ENCODE assay signal across 2 cellular contexts in genomic region chr1:153683853-153684252, GRCh38.
TF ChIP-seq lines count a peak whose summit lies in the region.

No MANE protein-coding gene starts in this region.

TF ChIP-seq in IMR-90, 13 proteins besides CTCF, POLR2A, EP300 and RAD21:
- TF ChIP-seq BHLHE40 (IDR thresholded peaks at IDR 0.05; ENCODE audit: low read depth, low read length) (no peak), MAZ (IDR thresholded peaks at IDR 0.05; ENCODE audit: borderline replicate concordance, low read depth, low read length) (no peak), FOS (IDR thresholded peaks at IDR 0.05; ENCODE audit: low read depth, low read length) (no peak), CEBPB (IDR thresholded peaks at IDR 0.05; ENCODE audit: low read depth, low read length) (no peak), RCOR1 (IDR thresholded peaks at IDR 0.05; ENCODE audit: insufficient replicate concordance, low read length) (no peak), MAFK (IDR thresholded peaks at IDR 0.05; ENCODE audit: low read depth, low read length) (no peak), MXI1 (IDR thresholded peaks at IDR 0.05; ENCODE audit: borderline replicate concordance, low read depth, low read length) (no peak), CHD1 (IDR thresholded peaks at IDR 0.05; ENCODE audit: low read depth, low read length) (no peak), SMC3 (IDR thresholded peaks at IDR 0.05; ENCODE audit: low read depth, low read length) (no peak), ELK1 (IDR thresholded peaks at IDR 0.05; ENCODE audit: borderline replicate concordance, low read depth, low read length) (no peak), USF2 (IDR thresholded peaks at IDR 0.05; ENCODE audit: low read depth, low read length) (no peak), RFX5 (IDR thresholded peaks at IDR 0.05; ENCODE audit: low read depth, low read length) (no peak), NFE2L2 (IDR thresholded peaks at IDR 0.05; ENCODE audit: low read depth, low read length) (no peak)

TF ChIP-seq in HepG2, 621 proteins besides CTCF, POLR2A, EP300 and RAD21:
- TF ChIP-seq RERE (CRISPR knock-in tag; IDR thresholded peaks at IDR 0.05; ENCODE audit: low read depth) = no peak
- TF ChIP-seq RXRA (CRISPR knock-in tag; IDR thresholded peaks at IDR 0.05) = no peak
- TF ChIP-seq ATF7 (IDR thresholded peaks at IDR 0.05) = peak; percentile 51; the same call in 1 of the 2 replicates
- TF ChIP-seq ATF7 (CRISPR knock-in tag; IDR thresholded peaks at IDR 0.05) = no peak
TF ChIP-seq in HepG2: peak in this region for 1.
